In genomic region chr5:168486136-168486879, GRCh38 we compare ENCODE assay signal across 1 cellular context.
A peak's percentile ranks its signal among the peaks of the same experiment; 100 is the strongest.
TF ChIP-seq lines count a peak whose summit lies in the region.

Gene RARS1, plus strand, starts transcription at chr5:168486471. Its CDS starts 28 bp downstream, at chr5:168486499.

TF ChIP-seq in HEK293, 187 proteins besides CTCF, POLR2A, EP300 and RAD21 (continued from another document and continues in another):
- TF ChIP-seq ZEB2 (tag by site-specific recombination; IDR thresholded peaks at IDR 0.05) (peak; percentile 40; the same call in 1 of the 2 replicates), ZBTB17 (tag by site-specific recombination; IDR thresholded peaks at IDR 0.05) (peak; percentile 75), ZFP37 (tag by site-specific recombination; IDR thresholded peaks at IDR 0.05) (0 out of 2 replicates have a peak, but pooled peaks have one; percentile 39), ZNF658 (tag by site-specific recombination; IDR thresholded peaks at IDR 0.05) (no peak), ZXDB (tag by site-specific recombination; IDR thresholded peaks at IDR 0.05) (peak; percentile 82), ZNF580 (tag by site-specific recombination; IDR thresholded peaks at IDR 0.05) (no peak; the same call in 1 of the 2 replicates), ZNF629 (tag by site-specific recombination; IDR thresholded peaks at IDR 0.05) (peak; percentile 80), ZBTB11 (tag by site-specific recombination; conservative IDR thresholded peaks at IDR 0.05; ENCODE audit: low read depth) (peak; percentile 99), ZNF394 (tag by site-specific recombination; IDR thresholded peaks at IDR 0.05; ENCODE audit: borderline replicate concordance) (peak; percentile 43; the same call in 1 of the 2 replicates), AEBP2 (tag by site-specific recombination; IDR thresholded peaks at IDR 0.05; ENCODE audit: borderline replicate concordance) (no peak), ZBTB10 (tag by site-specific recombination; IDR thresholded peaks at IDR 0.05) (no peak), ZNF692 (tag by site-specific recombination; IDR thresholded peaks at IDR 0.05) (peak; percentile 59), PBX3 (CRISPR knock-in tag; IDR thresholded peaks at IDR 0.05) (0 out of 2 replicates have a peak, but pooled peaks have one; percentile 81), ZNF391 (tag by site-specific recombination; IDR thresholded peaks at IDR 0.05; ENCODE audit: borderline replicate concordance, low read depth) (peak; percentile 75; the same call in 1 of the 2 replicates), ZNF501 (tag by site-specific recombination; IDR thresholded peaks at IDR 0.05) (peak; percentile 73), ZBTB26 (tag by site-specific recombination; optimal IDR thresholded peaks at IDR 0.05) (peak; percentile 23), KLF8 (tag by site-specific recombination; IDR thresholded peaks at IDR 0.05) (peak; percentile 48; the same call in 1 of the 2 replicates), YY1 (tag by site-specific recombination; IDR thresholded peaks at IDR 0.05) (no peak), ZNF610 (tag by site-specific recombination; IDR thresholded peaks at IDR 0.05; ENCODE audit: borderline replicate concordance) (0 out of 2 replicates have a peak, but pooled peaks have one; percentile 56), PATZ1 (tag by site-specific recombination; IDR thresholded peaks at IDR 0.05) (peak; percentile 46), TCF7L2 (IDR thresholded peaks at IDR 0.05; ENCODE audit: borderline replicate concordance, low read depth, low read length) (no peak), ZNF777 (tag by site-specific recombination; IDR thresholded peaks at IDR 0.05; ENCODE audit: borderline replicate concordance) (peak; percentile 52; the same call in 1 of the 2 replicates), ZNF157 (tag by site-specific recombination; IDR thresholded peaks at IDR 0.05) (no peak), PRDM1 (tag by site-specific recombination; IDR thresholded peaks at IDR 0.05) (no peak), TRIM28 (IDR thresholded peaks at IDR 0.05; ENCODE audit: borderline replicate concordance, low read length) (0 out of 2 replicates have a peak, but pooled peaks have one; percentile 25), ZSCAN5A (tag by site-specific recombination; IDR thresholded peaks at IDR 0.05) (no peak), EGR2 (tag by site-specific recombination; IDR thresholded peaks at IDR 0.05; ENCODE audit: low read depth) (no peak), OVOL3 (tag by site-specific recombination; IDR thresholded peaks at IDR 0.05) (peak; percentile 26; the same call in 1 of the 2 replicates), ZNF654 (tag by site-specific recombination; IDR thresholded peaks at IDR 0.05; ENCODE audit: low read depth) (peak; percentile 44), ZNF335 (tag by site-specific recombination; conservative IDR thresholded peaks at IDR 0.05) (peak; percentile 59; the same call in 1 of the 2 replicates), ZNF416 (tag by site-specific recombination; IDR thresholded peaks at IDR 0.05) (no peak), ZNF366 (tag by site-specific recombination; conservative IDR thresholded peaks at IDR 0.05) (peak; percentile 69), ZNF10 (tag by site-specific recombination; IDR thresholded peaks at IDR 0.05) (peak; percentile 60; the same call in 1 of the 2 replicates), ZNF558 (tag by site-specific recombination; IDR thresholded peaks at IDR 0.05) (no peak), ZBTB6 (tag by site-specific recombination; IDR thresholded peaks at IDR 0.05) (peak; percentile 74), KLF9 (tag by site-specific recombination; IDR thresholded peaks at IDR 0.05; ENCODE audit: low read depth) (no peak), MZF1 (tag by site-specific recombination; IDR thresholded peaks at IDR 0.05; ENCODE audit: borderline replicate concordance) (0 out of 2 replicates have a peak, but pooled peaks have one; percentile 50), SP3 (tag by site-specific recombination; IDR thresholded peaks at IDR 0.05) (peak; percentile 20; the same call in 1 of the 2 replicates), ZFHX2 (tag by site-specific recombination; conservative IDR thresholded peaks at IDR 0.05) (no peak), SP2 (tag by site-specific recombination; IDR thresholded peaks at IDR 0.05) (peak; percentile 96), ZNF324 (tag by site-specific recombination; IDR thresholded peaks at IDR 0.05) (no peak), ZNF26 (tag by site-specific recombination; IDR thresholded peaks at IDR 0.05) (no peak)
